In the genomic region with DNA sequence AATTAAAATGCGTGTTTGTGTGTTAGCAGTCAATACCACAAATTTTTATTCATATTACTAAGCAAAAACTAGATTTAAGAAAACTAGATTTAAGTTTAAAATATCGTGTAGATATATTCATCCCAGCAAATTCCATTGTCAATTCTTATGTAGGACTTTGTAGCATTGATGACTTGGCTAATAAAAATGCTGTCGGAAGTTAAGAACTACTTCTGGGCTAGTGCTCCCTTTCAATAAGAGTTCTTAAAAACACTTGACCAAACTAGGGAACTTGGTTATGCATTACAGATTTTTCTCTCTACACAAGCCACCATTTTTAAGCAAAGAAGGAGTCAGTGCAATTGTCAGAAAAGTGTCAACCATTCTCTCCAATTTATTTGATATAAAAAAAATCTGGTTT, we compare ENCODE assay signal across 22 cellular contexts.
DNase-seq lines count a peak whose midpoint lies in the region; ATAC-seq, FAIRE-seq and TF ChIP-seq lines count a peak whose summit lies in the region.
"Had no signal": no experiment of that assay in that cellular context is flagged by ENCODE, and none has a peak within 500 bp of the region (broad histone marks: within the 10 kb centered on the region; RNA-seq: fewer than 3 reads in every experiment).

No MANE protein-coding gene starts in this region.

- H3K4me3 Mint-ChIP-seq in astrocyte (ENCODE audit: unreplicated experiment) = no peak overlapping the region
- H3K4me3 Mint-ChIP-seq: CD8-positive, alpha-beta T cell had no signal

- FAIRE-seq in astrocyte (lab: Jason Lieb, UNC) = no peak
- FAIRE-seq: D721Med, K562 had no signal

- H3K27ac ChIP-seq in astrocyte (ENCODE audit: low read depth, low read length) (no peak overlapping the region), mesodermal cell (ENCODE audit: low read depth, low read length, severe bottlenecking) (peak overlapping the region; percentile 95)
- H3K27ac ChIP-seq: 22Rv1, BLaER1, SJCRH30 had no signal

- H3K4me3 ChIP-seq in astrocyte (ENCODE audit: insufficient read depth, low read depth, low read length) = no peak overlapping the region
- H3K4me3 ChIP-seq in mesodermal cell (ENCODE audit: extremely low read depth, insufficient read depth, low read length, poor library complexity, severe bottlenecking) = no peak overlapping the region
- H3K4me3 ChIP-seq: BLaER1, HAP-1, K562, SJCRH30 had no signal

- H3K36me3 Mint-ChIP-seq in astrocyte (ENCODE audit: low read depth, unreplicated experiment) = peaks cover 1% of the 10 kb centered on the region
- H3K36me3 Mint-ChIP-seq: CD8-positive, alpha-beta T cell had no signal

- peak overlapping the region; percentile 80 for H3K27ac Mint-ChIP-seq in astrocyte (ENCODE audit: unreplicated experiment)
- H3K27ac Mint-ChIP-seq: CD8-positive, alpha-beta T cell had no signal

- peaks cover 26% of the 10 kb centered on the region for H3K4me1 Mint-ChIP-seq in astrocyte (ENCODE audit: low read depth, unreplicated experiment)

- no peaks in the 10 kb centered on the region for H3K36me3 ChIP-seq in astrocyte (ENCODE audit: insufficient read depth, low read length)
- no peaks in the 10 kb centered on the region for H3K36me3 ChIP-seq in mesodermal cell (ENCODE audit: control insufficient read depth, insufficient read depth, low read length)
- H3K36me3 ChIP-seq: BLaER1, HAP-1, SJCRH30 had no signal

- peaks cover 3% of the 10 kb centered on the region for H3K9me3 Mint-ChIP-seq in astrocyte (ENCODE audit: unreplicated experiment)
- H3K9me3 Mint-ChIP-seq: CD8-positive, alpha-beta T cell had no signal

- no peak overlapping the region for H2AFZ ChIP-seq in astrocyte (ENCODE audit: low read depth, low read length)

- H3K4me1 ChIP-seq in astrocyte (ENCODE audit: insufficient read depth, low read length) = peaks cover 23% of the 10 kb centered on the region
- H3K4me1 ChIP-seq in mesodermal cell (ENCODE audit: control insufficient read depth, insufficient read depth, low read length, poor library complexity, severe bottlenecking) = peaks cover 35% of the 10 kb centered on the region
- H3K4me1 ChIP-seq: BLaER1, HAP-1 had no signal

- H3K4me2 ChIP-seq in astrocyte (ENCODE audit: low read length) = peak overlapping the region; percentile 6
- H3K4me2 ChIP-seq: BLaER1 had no signal

- no peaks in the 10 kb centered on the region for H3K9me3 ChIP-seq in astrocyte (ENCODE audit: insufficient read depth, low read depth, low read length)
- H3K9me3 ChIP-seq in mesodermal cell (ENCODE audit: control insufficient read depth, low read length) = no peaks in the 10 kb centered on the region
- H3K9me3 ChIP-seq: BLaER1, HAP-1, SJCRH30 had no signal

- TF ChIP-seq CTCF in astrocyte (IDR thresholded peaks at IDR 0.05; ENCODE audit: insufficient read depth, low read depth, low read length) = no peak

- peaks cover 4% of the 10 kb centered on the region for H3K27me3 Mint-ChIP-seq in astrocyte (ENCODE audit: low read depth, unreplicated experiment)

- ATAC-seq in activated CD4-positive, CD25-positive, alpha-beta regulatory T cell treated with anti-CD3 and anti-CD28 coated beads, Interleukin-2, amount 50 U/mL, for 24 hours = no peak
- ATAC-seq: K562 had no signal

- H4K20me1 ChIP-seq in astrocyte (ENCODE audit: insufficient read depth, low read length) = no peaks in the 10 kb centered on the region
- H4K20me1 ChIP-seq: BLaER1 had no signal

- DNase-seq in DMS53 (lab: John Stamatoyannopoulos, UW) (peak; percentile 7), DMS53 treated with DMSO at 0.1 percent for 48 hours (lab: John Stamatoyannopoulos, UW; ENCODE audit: unreplicated experiment) (no peak), astrocyte (ENCODE audit: low read depth) (peak; percentile 44), GM03348 (ENCODE audit: low spot score) (no peak), dedifferentiated amniotic fluid mesenchymal stem cell (ENCODE audit: extremely low spot score) (no peak)
- DNase-seq in activated CD8-positive, alpha-beta memory T cell treated with anti-CD3 and anti-CD28 coated beads for 24 hours = no peak
- DNase-seq: CD8-positive, alpha-beta T cell; MV-4-11; NCI-H1417 treated with DMSO at 0.1 percent for 48 hours; NCI-H1930; NCI-H2171; NCI-H446; NK-92 treated with Interleukin-12 subunit alpha and Interleukin-12 subunit beta, amount 100 ng/mL, for 24 hours; OCI-M1; SJCRH30 had no signal

- 100% methylated on average over 1 of the region's 3 CpGs; no CpG with 5 or more reads in 1 of the 2 experiments for WGBS in mesodermal cell (ENCODE audit: insufficient coverage in 2 of 2), 2 experiments

- H3K79me2 ChIP-seq in astrocyte (ENCODE audit: insufficient read depth, low read length) = no peaks in the 10 kb centered on the region

- H3K9ac ChIP-seq in astrocyte (ENCODE audit: low read length) = no peak overlapping the region
- H3K9ac ChIP-seq: BLaER1 had no signal

- no peaks in the 10 kb centered on the region for H3K27me3 ChIP-seq in astrocyte (ENCODE audit: insufficient read depth, low read length)
- H3K27me3 ChIP-seq: BLaER1, SJCRH30 had no signal

Comparison
In these comparisons a context has a peak if more than half of its experiments do, and no peak if none do; other contexts are left out.
1. DNase-seq: peak in DMS53 (single experiment) and astrocyte (single experiment); none in DMS53 treated with DMSO at 0.1 percent for 48 hours (single experiment), activated CD8-positive, alpha-beta memory T cell treated with anti-CD3 and anti-CD28 coated beads for 24 hours (single experiment), GM03348 (single experiment) and dedifferentiated amniotic fluid mesenchymal stem cell (single experiment).